1 cellular context compared by ENCODE assay signal in genomic region chr2:26733343-26733742, GRCh38.
TF ChIP-seq lines count a peak whose summit lies in the region.

No MANE protein-coding gene starts in this region.

TF ChIP-seq in HepG2, 621 proteins besides CTCF, POLR2A, EP300 and RAD21:
- TF ChIP-seq RFX3 (CRISPR knock-in tag; IDR thresholded peaks at IDR 0.05) (no peak), WIZ (CRISPR knock-in tag; IDR thresholded peaks at IDR 0.05) (no peak), MAFK (conservative IDR thresholded peaks at IDR 0.05 in 1 of 2, IDR thresholded peaks at IDR 0.05 in 1 of 2; ENCODE audit: low read length in 2 of 2) (peak; percentile 69 to 76), ZNF512B (CRISPR knock-in tag; IDR thresholded peaks at IDR 0.05; ENCODE audit: borderline replicate concordance) (no peak), ZBTB2 (CRISPR knock-in tag; IDR thresholded peaks at IDR 0.05; ENCODE audit: low read depth) (no peak), ELF1 (CRISPR knock-in tag; IDR thresholded peaks at IDR 0.05) (no peak), U2AF1 (optimal IDR thresholded peaks at IDR 0.05; ENCODE audit: low read depth, low read length) (no peak), REPIN1 (CRISPR knock-in tag; IDR thresholded peaks at IDR 0.05; ENCODE audit: borderline replicate concordance, low read depth) (no peak), JUND (CRISPR knock-in tag; IDR thresholded peaks at IDR 0.05) (no peak), SIX1 (CRISPR knock-in tag; IDR thresholded peaks at IDR 0.05; ENCODE audit: borderline replicate concordance) (no peak), ZNF367 (CRISPR knock-in tag; IDR thresholded peaks at IDR 0.05; ENCODE audit: borderline replicate concordance) (no peak), MAFF (IDR thresholded peaks at IDR 0.05; ENCODE audit: low read depth, low read length) (peak; percentile 52)
- TF ChIP-seq, protein P1, sequence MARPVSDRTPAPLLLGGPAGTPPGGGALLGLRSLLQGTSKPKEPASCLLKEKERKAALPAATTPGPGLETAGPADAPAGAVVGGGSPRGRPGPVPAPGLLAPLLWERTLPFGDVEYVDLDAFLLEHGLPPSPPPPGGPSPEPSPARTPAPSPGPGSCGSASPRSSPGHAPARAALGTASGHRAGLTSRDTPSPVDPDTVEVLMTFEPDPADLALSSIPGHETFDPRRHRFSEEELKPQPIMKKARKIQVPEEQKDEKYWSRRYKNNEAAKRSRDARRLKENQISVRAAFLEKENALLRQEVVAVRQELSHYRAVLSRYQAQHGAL (CRISPR knock-in tag; IDR thresholded peaks at IDR 0.05; ENCODE audit: not compliant biosample characterization) = no peak
- TF ChIP-seq, protein P2, sequence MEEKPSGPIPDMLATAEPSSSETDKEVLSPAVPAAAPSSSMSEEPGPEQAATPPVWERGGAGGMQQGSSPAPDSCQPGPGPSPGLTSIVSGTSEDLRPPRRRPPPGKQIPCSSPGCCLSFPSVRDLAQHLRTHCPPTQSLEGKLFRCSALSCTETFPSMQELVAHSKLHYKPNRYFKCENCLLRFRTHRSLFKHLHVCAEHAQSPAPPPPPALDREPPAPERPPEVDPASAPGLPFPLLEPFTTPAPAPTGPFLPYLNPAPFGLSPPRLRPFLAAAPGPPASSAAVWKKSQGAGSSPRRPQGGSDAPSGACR (CRISPR knock-in tag; IDR thresholded peaks at IDR 0.05) = no peak
